In the genomic region with DNA sequence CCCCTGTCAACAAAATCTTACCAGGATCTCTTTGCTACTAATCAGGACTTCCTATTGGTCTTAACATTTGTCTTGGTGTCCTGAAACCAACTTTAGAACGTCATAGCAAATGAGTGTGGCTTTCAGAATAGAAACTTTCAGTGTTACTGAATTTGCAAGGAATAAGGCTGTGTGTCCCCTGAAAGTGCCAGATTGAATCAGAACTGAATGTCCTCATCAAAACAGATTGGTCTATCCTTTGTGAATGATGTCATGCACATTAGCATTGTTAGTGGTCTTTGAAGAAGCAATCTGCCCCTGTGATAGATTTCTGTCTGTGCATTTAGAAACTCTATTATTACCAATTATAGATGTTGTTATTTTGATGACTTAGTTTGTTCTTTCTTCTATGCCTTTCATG, we compare ENCODE assay signal across 11 cellular contexts.
"Had no signal": no experiment of that assay in that cellular context is flagged by ENCODE, and none has a peak within 500 bp of the region (broad histone marks: within the 10 kb centered on the region; RNA-seq: fewer than 3 reads in every experiment).

No MANE protein-coding gene starts in this region.

- H3K4me3 ChIP-seq: GM23248 had no signal

- H2AFZ ChIP-seq: GM23248 had no signal

- H3K27ac Mint-ChIP-seq: H9, HFFc6, IgD-negative memory B cell had no signal

- H3K9me3 Mint-ChIP-seq: H9, HFFc6 had no signal

- FAIRE-seq: H1, H54, HTR-8/SVneo had no signal

- H3K4me3 Mint-ChIP-seq: H9, HFFc6, IgD-negative memory B cell had no signal

- H3K27me3 Mint-ChIP-seq: IgD-negative memory B cell had no signal

- H3K27ac ChIP-seq: GM23248, KMS-11 had no signal

- H3K4me2 ChIP-seq: KMS-11 had no signal

- H3K9ac ChIP-seq: GM23248, KMS-11 had no signal

- H3K4me1 Mint-ChIP-seq: H9 had no signal

- DNase-seq: GM23248, H9, HCEC 1CT, HFFc6, Karpas-422, KBM-7 had no signal
